In the genomic region with DNA sequence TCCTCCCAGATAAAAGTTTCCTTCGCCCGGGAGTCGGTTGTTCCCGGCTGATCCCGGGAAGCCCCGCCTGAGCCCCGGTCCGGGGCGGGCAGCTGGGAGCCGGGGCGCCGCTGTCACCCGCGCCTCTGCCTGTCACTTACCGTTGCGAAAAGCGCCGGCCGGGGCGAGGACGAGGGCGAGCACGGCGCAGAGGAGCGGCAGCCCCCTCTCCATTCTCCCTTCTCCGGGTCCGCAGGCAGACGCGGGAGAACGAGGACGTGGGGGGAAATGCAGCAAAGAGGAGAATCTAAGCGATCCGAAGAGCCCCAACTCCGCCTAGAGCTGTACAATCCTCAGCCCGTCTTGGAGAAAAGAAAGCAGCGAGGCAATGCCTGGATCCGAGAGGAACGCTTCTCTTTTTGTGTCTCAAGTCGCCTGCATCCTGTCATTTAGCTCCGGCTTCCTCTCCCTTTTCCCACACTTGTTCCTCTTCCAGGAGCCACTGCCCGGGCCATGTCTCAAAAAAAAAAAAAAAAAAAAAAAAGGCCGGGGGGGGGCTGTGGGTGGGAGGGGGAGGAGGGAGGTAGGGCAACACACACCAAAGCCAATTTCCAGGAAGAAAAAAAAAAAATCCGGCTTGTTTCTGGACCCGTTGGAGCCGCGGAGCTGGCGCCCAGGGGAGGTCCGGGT, we compare ENCODE assay signal across 8 cellular contexts. TPM values are rescaled to one million over a fixed set of nuclear protein-coding genes. Genes with fewer than 3 reads are reported as not detected.
DNase-seq lines count a peak whose midpoint lies in the region; ATAC-seq, FAIRE-seq and TF ChIP-seq lines count a peak whose summit lies in the region.

A gene (minus strand): TSS at position 498 of the 669 bp plus-strand sequence. CDS start 285 bp downstream, at position 213.

- peak within 1 kb of the TSS; percentile 94 for H3K27ac Mint-ChIP-seq in chondrocyte (ENCODE audit: unreplicated experiment)
- peak within 1 kb of the TSS; percentile 67 for H3K27ac Mint-ChIP-seq in stimulated activated naive B cell treated with anti-CD40 and anti-IgM and Interleukin-4, amounts not matched to agents 10 μg/mL and 1 μg/mL and 100 μg/mL, for 72 hours

- peaks cover 64% of the 10 kb centered on the region for H3K4me1 Mint-ChIP-seq in chondrocyte (ENCODE audit: low read depth)
- H3K4me1 Mint-ChIP-seq in stimulated activated naive B cell treated with anti-CD40 and anti-IgM and Interleukin-4, amounts not matched to agents 10 μg/mL and 1 μg/mL and 100 μg/mL, for 72 hours: peaks cover 12 to 33% of the 10 kb centered on the region in 2 donors

- CTCF ChIA-PET in AG04449 (lab: Yijun Ruan, JAX): interaction anchor here (1.1 to 4.4 kb wide), 6 partner anchors 21 to 1321 kb away, joined by 3 to 39 read pairs (median 5); no protein-coding TSS in a partner anchor

- ATAC-seq in left colon: peak; percentile 23
- ATAC-seq in stimulated activated naive B cell treated with anti-CD40 and anti-IgM and Interleukin-4, amounts not matched to agents 10 μg/mL and 1 μg/mL and 100 μg/mL, for 72 hours (replicated peaks): peak in 1 of 2 donors; percentile 31

- TF ChIP-seq POLR2A in GM12891 (IDR thresholded peaks at IDR 0.05; ENCODE audit: low read depth, low read length): no peak

- no peaks in the 10 kb centered on the region for H3K9me3 Mint-ChIP-seq in chondrocyte (ENCODE audit: low read depth)
- H3K9me3 Mint-ChIP-seq in stimulated activated naive B cell treated with anti-CD40 and anti-IgM and Interleukin-4, amounts not matched to agents 10 μg/mL and 1 μg/mL and 100 μg/mL, for 72 hours: no peaks in the 10 kb centered on the region

- TF ChIP-seq CTCF in AG04449 (IDR thresholded peaks at IDR 0.05; ENCODE audit: insufficient read depth, low read length, missing control alignments) (no peak), chondrocyte (IDR thresholded peaks at IDR 0.05) (no peak)

- FAIRE-seq in GM12891 (lab: Jason Lieb, UNC): no peak
- no peak for FAIRE-seq in RCC 7860 (lab: Jason Lieb, UNC)

- intact Hi-C loops in left colon (cut with DNase I, micrococcal nuclease): loop anchor here in 1 of 2 donors (10.0 kb wide), 1 partner anchor 140 kb away; no protein-coding TSS in a partner anchor

- peaks cover 10% of the 10 kb centered on the region for H3K36me3 Mint-ChIP-seq in chondrocyte (ENCODE audit: low read depth)
- H3K36me3 Mint-ChIP-seq in stimulated activated naive B cell treated with anti-CD40 and anti-IgM and Interleukin-4, amounts not matched to agents 10 μg/mL and 1 μg/mL and 100 μg/mL, for 72 hours: no peaks in the 10 kb centered on the region

- POLR2A ChIA-PET in AG04449 (lab: Yijun Ruan, JAX): interaction anchor here (0.6 to 2.3 kb wide), 3 partner anchors 31 to 811 kb away, joined by 3 to 10 read pairs (median 5); no protein-coding TSS in a partner anchor

- peak within 1 kb of the TSS; percentile 86 for H3K4me3 ChIP-seq in AG04449 (ENCODE audit: low read depth, low read length)

- no peaks in the 10 kb centered on the region for H3K27me3 Mint-ChIP-seq in chondrocyte (ENCODE audit: low read depth)
- H3K27me3 Mint-ChIP-seq in stimulated activated naive B cell treated with anti-CD40 and anti-IgM and Interleukin-4, amounts not matched to agents 10 μg/mL and 1 μg/mL and 100 μg/mL, for 72 hours: peaks cover 67 to 75% of the 10 kb centered on the region in 2 donors

- peak within 1 kb of the TSS; percentile 90 for H3K4me3 Mint-ChIP-seq in chondrocyte (ENCODE audit: unreplicated experiment)
- peak within 1 kb of the TSS; percentile 72 to 78 for H3K4me3 Mint-ChIP-seq in stimulated activated naive B cell treated with anti-CD40 and anti-IgM and Interleukin-4, amounts not matched to agents 10 μg/mL and 1 μg/mL and 100 μg/mL, for 72 hours

- DNase-seq in AG04449 (ENCODE audit: low read depth, low spot score): no peak
- peak; percentile 13 for DNase-seq in GM12891 (ENCODE audit: insufficient read length, low spot score)
- DNase-seq in RKO (ENCODE audit: low spot score): peak; percentile 74
- DNase-seq in chondrocyte (ENCODE audit: low spot score): no peak
- DNase-seq in left colon: peak; percentile 28 to 31
- no peak for DNase-seq in stimulated activated naive B cell treated with anti-CD40 and anti-IgM and Interleukin-4, amounts not matched to agents 10 μg/mL and 1 μg/mL and 100 μg/mL, for 72 hours
- DNase-seq in NCI-H446 (lab: John Stamatoyannopoulos, UW): no peak
- DNase-seq in RCC 7860 (ENCODE audit: low spot score): no peak

TF ChIP-seq in GM12891, 5 proteins besides CTCF, POLR2A, EP300 and RAD21:
- TF ChIP-seq POU2F2 (IDR thresholded peaks at IDR 0.05; ENCODE audit: low read depth, low read length): no peak
- no peak for TF ChIP-seq SPI1 (IDR thresholded peaks at IDR 0.05; ENCODE audit: low read depth, low read length)
- no peak for TF ChIP-seq TAF1 (IDR thresholded peaks at IDR 0.05; ENCODE audit: low read depth, low read length)
- no peak for TF ChIP-seq PAX5 (IDR thresholded peaks at IDR 0.05; ENCODE audit: insufficient read depth, low read length, severe bottlenecking)
- TF ChIP-seq POLR2AphosphoS5 (IDR thresholded peaks at IDR 0.05; ENCODE audit: low read depth, low read length): no peak
TF ChIP-seq in GM12891: peak in this region for 0.

RNA-seq across cellular contexts. Expression of the gene that starts here (rescaled TPM):
- polyA plus RNA-seq in GM12891 (2012; ENCODE audit: low read depth, missing spikeins): 0.06 TPM
- 111 to 126 TPM (median 122 TPM) in 3 replicates for total RNA-seq in chondrocyte
- 10 to 100 TPM; 12.3 to 26.5 TPM for total RNA-seq in left colon

Comparison
In these comparisons a context has a peak if more than half of its experiments do, and no peak if none do; other contexts are left out.
1. DNase-seq: peak in GM12891 (single experiment), RKO (single experiment) and left colon (2 of 2); none in AG04449 (single experiment), chondrocyte (single experiment), stimulated activated naive B cell treated with anti-CD40 and anti-IgM and Interleukin-4, amounts not matched to agents 10 μg/mL and 1 μg/mL and 100 μg/mL, for 72 hours (single experiment), NCI-H446 (0 of 2) and RCC 7860 (single experiment).